21 cellular contexts compared by ENCODE assay signal in the genomic region with DNA sequence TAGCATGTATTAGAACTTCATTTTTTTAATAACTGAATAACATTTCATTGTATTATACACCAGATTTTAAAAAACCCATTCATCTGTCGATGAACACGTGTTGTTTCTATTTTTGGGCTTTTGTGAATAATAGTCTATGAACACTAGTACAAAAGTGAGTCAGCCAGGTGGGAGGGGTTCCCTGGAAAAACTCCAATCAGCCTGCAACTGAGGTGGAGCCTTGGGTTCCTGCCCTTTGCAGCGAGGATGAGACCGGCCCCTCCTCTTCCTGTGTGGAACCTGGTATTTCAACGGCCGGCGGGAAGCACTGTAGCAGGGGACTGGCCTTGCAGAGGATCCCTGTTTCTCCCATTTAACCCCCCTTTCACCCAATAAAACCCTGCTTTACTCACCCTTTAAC. TPM values are rescaled to one million over a fixed set of nuclear protein-coding genes. Genes with fewer than 3 reads are reported as not detected.
A peak's percentile ranks its signal among the peaks of the same experiment; 100 is the strongest.
DNase-seq lines count a peak whose midpoint lies in the region; ATAC-seq, FAIRE-seq and TF ChIP-seq lines count a peak whose summit lies in the region.
"Had no signal": no experiment of that assay in that cellular context is flagged by ENCODE, and none has a peak within 500 bp of the region (broad histone marks: within the 10 kb centered on the region; RNA-seq: fewer than 3 reads in every experiment).

No MANE protein-coding gene starts in this region.

- no peaks in the 10 kb centered on the region for H3K4me1 ChIP-seq in GM23338 (ENCODE audit: insufficient read depth)
- H3K4me1 ChIP-seq in H1 (replicated peaks in 1 of 4; ENCODE audit: control insufficient read depth in 3 of 4, insufficient read depth in 4 of 4, low read length in 3 of 4): no peaks in the 10 kb centered on the region
- no peaks in the 10 kb centered on the region for H3K4me1 ChIP-seq in H9 (ENCODE audit: insufficient read depth, low read length)
- H3K4me1 ChIP-seq: breast epithelium had no signal

- H3K4me1 Mint-ChIP-seq in GM23338 (no peaks in the 10 kb centered on the region; the same call in 1 of the 3 replicates), nephron (peaks cover 26% of the 10 kb centered on the region), H9 (peaks cover 0 to 3% of the 10 kb centered on the region in 2 experiments; a peak in 2 of 4 replicates)

- no peaks in the 10 kb centered on the region for H3F3A ChIP-seq in GM23338 (replicated peaks; ENCODE audit: low read depth)

- no peak for TF ChIP-seq RAD21 in H1 (IDR thresholded peaks at IDR 0.05 in 1 of 2, conservative IDR thresholded peaks at IDR 0.05 in 1 of 2; ENCODE audit: low read depth in 2 of 2, low read length in 2 of 2)

- H2AK5ac ChIP-seq in H1 (ENCODE audit: low read depth, low read length) (no peak overlapping the region), H9 (ENCODE audit: insufficient read length, low read length) (no peak overlapping the region)

- no peak for FAIRE-seq in H1 (lab: Jason Lieb, UNC)

- POLR2A ChIA-PET in H1 (lab: Charles Lee; ENCODE audit: partially characterized antibody): no interaction called here

- no peak overlapping the region for H3K4me2 ChIP-seq in GM23338
- no peak overlapping the region for H3K4me2 ChIP-seq in H1 (ENCODE audit: insufficient read depth in 1 of 2, low read depth in 2 of 2, low read length in 2 of 2)
- H3K4me2 ChIP-seq in H9 (ENCODE audit: insufficient read depth, insufficient read length, low read length): no peak overlapping the region

- H3K4me3 ChIP-seq in GM23338 (no peak overlapping the region), H1 (ENCODE audit: extremely low read depth in 1 of 4, insufficient read depth in 2 of 4, low read depth in 3 of 4, low read length in 4 of 4) (no peak overlapping the region)
- H3K4me3 ChIP-seq: breast epithelium, dorsolateral prefrontal cortex had no signal

- H3K27ac Mint-ChIP-seq in GM23338 (no peak overlapping the region), nephron (peak overlapping the region in 2 of 3 experiments; percentile 91 to 93), H9 (no peak overlapping the region)
- H3K27ac Mint-ChIP-seq: activated T-helper 2 cell treated with anti-CD3 and anti-CD28 coated beads, Interferon-gamma antibody, Interleukin-2, Interleukin-4, amounts not matched to agents 10 μg/mL and 5 μg/mL and 100 μg/mL, durations not matched to agents 14 hours and 24 hours and 36 hours had no signal

- no peak overlapping the region for H3K27ac ChIP-seq in GM23338 (ENCODE audit: low read depth)
- H3K27ac ChIP-seq in H1 (ENCODE audit: low read depth, low read length): no peak overlapping the region
- H3K27ac ChIP-seq in H9 (ENCODE audit: insufficient read length, low read depth, low read length): no peak overlapping the region
- H3K27ac ChIP-seq: breast epithelium, dorsolateral prefrontal cortex, SK-N-MC had no signal

- no peak overlapping the region for H3K18ac ChIP-seq in H1 (ENCODE audit: extremely low read depth, low read length)
- no peak overlapping the region for H3K18ac ChIP-seq in H9 (ENCODE audit: insufficient read length, low read depth, low read length)

- no peak for TF ChIP-seq CTCF in GM23338 (conservative IDR thresholded peaks at IDR 0.05; ENCODE audit: low read depth in 2 of 2)
- no peak for TF ChIP-seq CTCF in H1 (IDR thresholded peaks at IDR 0.05; ENCODE audit: control extremely low read depth in 1 of 3, insufficient read depth in 1 of 3, low read depth in 1 of 3, low read length in 3 of 3)
- no peak for TF ChIP-seq CTCF in nephron (IDR thresholded peaks at IDR 0.05; ENCODE audit: unreplicated experiment in 3 of 3)
- TF ChIP-seq CTCF in H9 (conservative IDR thresholded peaks at IDR 0.05): no peak

- no peak overlapping the region for H3K9ac ChIP-seq in H1 (replicated peaks in 1 of 4; ENCODE audit: extremely low read depth in 1 of 4, low read depth in 3 of 4, low read length in 3 of 4)
- H3K9ac ChIP-seq in H9 (ENCODE audit: extremely low read depth, insufficient read length, low read length): no peak overlapping the region

- H2AFZ ChIP-seq in GM23338: no peak overlapping the region
- 0 out of 2 replicates have a peak overlapping the region, but pooled peaks have one; percentile 46 for H2AFZ ChIP-seq in H1 (ENCODE audit: low read length)
- H2AFZ ChIP-seq in H9 (ENCODE audit: low read length): no peak overlapping the region

- H3K9me2 ChIP-seq in GM23338 (ENCODE audit: insufficient read depth): no peaks in the 10 kb centered on the region

- H3T11ph ChIP-seq in H9 (ENCODE audit: low read length): no peak overlapping the region

- H4K91ac ChIP-seq in H1 (replicated peaks; ENCODE audit: insufficient read length, low read length) (no peak overlapping the region), H9 (ENCODE audit: insufficient read length, low read depth, low read length) (no peak overlapping the region)

- H3K36me3 Mint-ChIP-seq in GM23338 (ENCODE audit: low read depth) (no peaks in the 10 kb centered on the region), nephron (ENCODE audit: low read depth) (no peaks in the 10 kb centered on the region), H9 (ENCODE audit: insufficient read depth in 1 of 3, low read depth in 3 of 3) (no peaks in the 10 kb centered on the region; a peak in 1 of 7 replicates)

- H3K36me3 ChIP-seq in GM23338 (ENCODE audit: insufficient read depth) (no peaks in the 10 kb centered on the region), H1 (ENCODE audit: control insufficient read depth in 2 of 4, insufficient read depth in 4 of 4, low read length in 3 of 4) (no peaks in the 10 kb centered on the region)
- H3K36me3 ChIP-seq: breast epithelium had no signal

- no peak overlapping the region for H3K56ac ChIP-seq in H1 (replicated peaks; ENCODE audit: insufficient read length, low read depth, low read length)
- no peak overlapping the region for H3K56ac ChIP-seq in H9 (ENCODE audit: insufficient read length, low read depth, low read length)

- H3K14ac ChIP-seq in H1 (ENCODE audit: insufficient read length): no peak overlapping the region
- H3K14ac ChIP-seq in H9 (ENCODE audit: insufficient read depth, low read length): no peak overlapping the region

- H2BK120ac ChIP-seq in H1 (replicated peaks; ENCODE audit: low read depth, low read length) (no peak overlapping the region), H9 (ENCODE audit: low read depth, low read length, poor library complexity, severe bottlenecking) (no peak overlapping the region)

- TF ChIP-seq POLR2A in H1 (IDR thresholded peaks at IDR 0.05; ENCODE audit: control extremely low read depth in 1 of 2, low read depth in 2 of 2, low read length in 2 of 2): no peak

- H3K4ac ChIP-seq in H1 (replicated peaks; ENCODE audit: insufficient read length, low read depth, low read length) (no peak overlapping the region), H9 (ENCODE audit: low read depth, low read length) (no peak overlapping the region)

- no peak overlapping the region for H2BK15ac ChIP-seq in H1 (ENCODE audit: low read length)
- no peak overlapping the region for H2BK15ac ChIP-seq in H9 (ENCODE audit: low read depth, low read length)

- no peaks in the 10 kb centered on the region for H3K79me1 ChIP-seq in H1 (ENCODE audit: low read depth, low read length)
- H3K79me1 ChIP-seq in H9 (ENCODE audit: insufficient read depth, low read depth, low read length, poor library complexity, severe bottlenecking): no peaks in the 10 kb centered on the region

- H3K9me3 Mint-ChIP-seq in GM23338: no peaks in the 10 kb centered on the region
- no peaks in the 10 kb centered on the region for H3K9me3 Mint-ChIP-seq in nephron
- no peaks in the 10 kb centered on the region; a peak in 3 of 5 replicates for H3K9me3 Mint-ChIP-seq in H9

- H4K5ac ChIP-seq in H1 (ENCODE audit: insufficient read length, low read depth, low read length) (no peak overlapping the region), H9 (ENCODE audit: insufficient read length, low read depth, low read length) (no peak overlapping the region)

- 94% methylated on average over 7 of the region's 7 CpGs; no CpG with 5 or more reads in 1 of the 2 experiments for WGBS in H1 (ENCODE audit: extremely low coverage in 1 of 2, insufficient coverage in 1 of 2, insufficient read length in 1 of 2, insufficient replicate concordance in 2 of 2, low coverage in 1 of 2, low lambda C conversion rate in 2 of 2, missing lambda C conversion rate in 1 of 2), 2 experiments
- WGBS in H9 (ENCODE audit: extremely low coverage, insufficient read length, low lambda C conversion rate): no CpG with 5 or more reads among the region's 7 CpGs

- H3K23ac ChIP-seq in H1 (ENCODE audit: insufficient read length) (no peak overlapping the region), H9 (ENCODE audit: insufficient read length, low read depth, low read length) (no peak overlapping the region)

- no peaks in the 10 kb centered on the region for H3K9me3 ChIP-seq in H1 (ENCODE audit: insufficient read depth in 2 of 2, low read depth in 1 of 2, low read length in 1 of 2)
- no peaks in the 10 kb centered on the region for H3K9me3 ChIP-seq in H9 (ENCODE audit: control insufficient read depth, low read depth, low read length)
- H3K9me3 ChIP-seq: breast epithelium had no signal

- H2BK5ac ChIP-seq in H1 (ENCODE audit: low read depth, low read length) (no peak overlapping the region), H9 (ENCODE audit: insufficient read length, low read length) (no peak overlapping the region)

- H3K27me3 Mint-ChIP-seq in GM23338 (ENCODE audit: insufficient read depth, low read depth, poor library complexity) (no peaks in the 10 kb centered on the region), nephron (ENCODE audit: low read depth) (no peaks in the 10 kb centered on the region), H9 (ENCODE audit: low read depth) (peaks cover 25% of the 10 kb centered on the region)

- H2BK20ac ChIP-seq in H1 (ENCODE audit: low read length): no peak overlapping the region
- H2BK20ac ChIP-seq in H9 (ENCODE audit: low read depth, low read length, poor library complexity, severe bottlenecking): no peak overlapping the region

- ATAC-seq in GM23338 (no peak), HG03045 (IDR thresholded peaks at IDR 0.05; ENCODE audit: unreplicated experiment) (no peak)

- H3K23me2 ChIP-seq in H1 (ENCODE audit: low read depth, low read length) (no peaks in the 10 kb centered on the region; the same call in 1 of the 2 replicates), H9 (ENCODE audit: insufficient read length, low read depth, low read length, poor library complexity, severe bottlenecking) (no peaks in the 10 kb centered on the region)

- TF ChIP-seq EP300 in H1 (IDR thresholded peaks at IDR 0.05; ENCODE audit: borderline replicate concordance in 1 of 2, low read depth in 2 of 2, low read length in 2 of 2): no peak

- H4K8ac ChIP-seq in H1 (ENCODE audit: extremely low read depth, insufficient read depth, low read length): no peak overlapping the region
- H4K8ac ChIP-seq in H9 (replicated peaks; ENCODE audit: insufficient read length, low read depth, low read length): no peak overlapping the region

- H3K4me3 Mint-ChIP-seq in GM23338 (no peak overlapping the region), nephron (no peak overlapping the region), H9 (no peak overlapping the region)

- CTCF ChIA-PET in H1 (lab: Charles Lee; ENCODE audit: partially characterized antibody): no interaction called here

- H2BK12ac ChIP-seq in H1 (ENCODE audit: low read depth, low read length) (no peak overlapping the region), H9 (ENCODE audit: insufficient read length, low read depth, low read length) (no peak overlapping the region)

- H3K79me2 ChIP-seq in GM23338 (replicated peaks; ENCODE audit: insufficient read depth): no peaks in the 10 kb centered on the region
- no peaks in the 10 kb centered on the region for H3K79me2 ChIP-seq in H1 (ENCODE audit: control insufficient read depth in 1 of 2, insufficient read depth in 2 of 2, low read length in 2 of 2)
- H3K79me2 ChIP-seq in H9 (ENCODE audit: insufficient read depth, low read length): no peaks in the 10 kb centered on the region

- H3K27me3 ChIP-seq in GM23338 (ENCODE audit: insufficient read depth) (no peaks in the 10 kb centered on the region), H1 (replicated peaks in 1 of 4; ENCODE audit: control insufficient read depth in 3 of 4, extremely low read depth in 1 of 4, insufficient read depth in 3 of 4, low read length in 3 of 4) (peaks cover 0 to 8% (median 3%) of the 10 kb centered on the region in 4 experiments; a peak in 1 of 7 replicates), H9 (ENCODE audit: insufficient read depth, low read length) (no peaks in the 10 kb centered on the region)
- H3K27me3 ChIP-seq: breast epithelium had no signal

- H4K20me1 ChIP-seq in GM23338 (replicated peaks; ENCODE audit: insufficient read depth) (no peaks in the 10 kb centered on the region), H1 (replicated peaks in 1 of 2; ENCODE audit: control insufficient read depth in 1 of 2, insufficient read depth in 2 of 2, low read length in 2 of 2) (no peaks in the 10 kb centered on the region), H9 (ENCODE audit: control insufficient read depth, insufficient read depth, insufficient read length) (no peaks in the 10 kb centered on the region)

- DNase-seq in GM23338 (ENCODE audit: low spot score): peak; percentile 2
- DNase-seq in RKO (ENCODE audit: low spot score): peak; percentile 10
- no peak for DNase-seq in H1 (ENCODE audit: low read depth in 1 of 2, low spot score in 2 of 2)
- no peak for DNase-seq in mucosa of gallbladder (ENCODE audit: low spot score)
- no peak for DNase-seq in H9
- DNase-seq: activated CD4-positive, alpha-beta T cell treated with anti-CD3 and anti-CD28 coated beads for 4 hours; DND-41; dorsolateral prefrontal cortex; glutamatergic neuron; Karpas-422; NCI-H1436; NCI-H82 had no signal

RNA-seq across cellular contexts. Expression of a gene that starts 56.1 kb away (rescaled TPM):
- not detected in 2 replicates for total RNA-seq in GM23338 (2014; rRNA removed; shearing (Covaris generic))
- polyA plus RNA-seq in GM23338 (2016; fragmentation: Nextera tagmentation; extraction: Ambion mirVana): not detected in 2 replicates
- not detected in 2 replicates for total RNA-seq in H1 (2021; fragmentation: NEBNext Ultra II Directional; extraction: Animal tissue kit (Norgen Biotek cat#: 25700))
- not detected in 2 replicates for polyA plus RNA-seq in H1 (2011; rRNA removed)
- polyA plus RNA-seq in H1 (2011; cell fraction: cytosol; rRNA removed): not detected
- not detected for polyA plus RNA-seq in H1 (2011; cell fraction: nucleus; rRNA removed)
- not detected in 4 replicates for polyA plus RNA-seq in H1 (2012, experiment 1 of 2)
- polyA plus RNA-seq in H1 (2012, experiment 2 of 2): not detected
- polyA plus RNA-seq in H1 (2013, experiment 1 of 2): not detected
- not detected for polyA plus RNA-seq in H1 (2013, experiment 2 of 2)
- polyA minus RNA-seq in H1 (2011; rRNA and poly(A)+ RNA removed): 0.27 TPM in 1 of 2 replicates, not detected in the other
- not detected for polyA minus RNA-seq in H1 (2011; cell fraction: cytosol; rRNA and poly(A)+ RNA removed)
- polyA minus RNA-seq in H1 (2011; cell fraction: nucleus; rRNA and poly(A)+ RNA removed): not detected
- not detected for total RNA-seq in mucosa of gallbladder
- total RNA-seq in H9 (2021): not detected in 2 replicates
- total RNA-seq: activated T-helper 2 cell treated with anti-CD3 and anti-CD28 coated beads, Interferon-gamma antibody, Interleukin-2, Interleukin-4, amounts not matched to agents 10 μg/mL and 5 μg/mL and 100 μg/mL, durations not matched to agents 14 hours and 24 hours and 36 hours; breast epithelium; epithelial cell of proximal tubule; HT-29; lower leg skin; omental fat pad had no signal

Comparison
In these comparisons a context has a peak if more than half of its experiments do, and no peak if none do; other contexts are left out.
1. DNase-seq: peak in GM23338 (single experiment) and RKO (single experiment); none in H1 (0 of 2), mucosa of gallbladder (single experiment) and H9 (single experiment).
2. H3K27ac Mint-ChIP-seq: peak in nephron (2 of 3); none in GM23338 (single experiment) and H9 (0 of 3).